Comparison of ENCODE assay signal across 8 cellular contexts in the genomic region with DNA sequence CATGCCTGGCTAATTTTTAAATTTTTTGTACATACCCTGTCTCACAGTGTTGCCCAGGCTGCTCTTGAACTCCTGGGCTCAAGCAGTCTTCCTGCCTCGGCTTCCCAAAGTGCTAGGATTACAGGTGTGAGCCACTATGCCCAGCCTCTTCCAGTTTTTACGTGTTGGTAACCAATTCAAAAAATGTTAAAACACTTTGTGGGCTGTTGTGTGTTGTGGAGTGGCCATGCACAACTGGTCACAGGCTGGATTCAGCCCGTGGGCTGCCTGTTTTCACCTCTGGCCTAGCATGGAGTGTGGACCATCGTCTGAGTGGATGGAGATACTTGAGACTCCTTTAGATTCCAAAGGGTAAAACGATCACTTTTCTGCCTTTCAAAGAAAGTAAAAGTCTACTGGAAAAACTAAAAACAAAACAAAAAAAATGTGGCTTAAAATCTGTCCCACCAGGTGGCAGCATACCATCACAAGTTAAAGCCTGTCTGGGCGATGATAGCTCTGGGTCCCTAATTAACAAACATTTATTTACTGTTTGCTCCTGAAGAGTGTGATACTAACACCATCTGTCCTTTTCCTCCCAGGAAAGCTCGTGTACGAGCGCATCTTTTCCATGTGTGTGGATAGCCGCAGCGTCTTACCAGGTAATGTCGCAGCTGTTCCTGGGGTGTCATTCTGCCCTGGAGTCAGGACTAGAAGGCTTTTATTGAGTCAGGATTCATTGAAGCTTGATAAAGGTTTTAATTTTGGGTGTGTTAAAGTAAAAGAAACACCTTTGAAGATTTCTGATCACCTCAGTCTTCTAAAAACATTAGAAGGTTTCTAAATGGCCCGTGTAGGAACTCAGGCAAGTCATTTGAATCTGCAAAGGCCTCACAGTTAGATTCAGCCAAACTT. TPM values are rescaled to one million over a fixed set of nuclear protein-coding genes. Genes with fewer than 3 reads are reported as not detected.
DNase-seq lines count a peak whose midpoint lies in the region; ATAC-seq, FAIRE-seq and TF ChIP-seq lines count a peak whose summit lies in the region.

No MANE protein-coding gene starts in this region.

- H2BK5ac ChIP-seq in H1 (ENCODE audit: low read depth, low read length): no peak overlapping the region

- peak; percentile 79 to 87 for TF ChIP-seq RAD21 in H1 (IDR thresholded peaks at IDR 0.05 in 1 of 2, conservative IDR thresholded peaks at IDR 0.05 in 1 of 2; ENCODE audit: low read depth in 2 of 2, low read length in 2 of 2)

- no peak overlapping the region for H3K23ac ChIP-seq in H1 (ENCODE audit: insufficient read length)

- H2BK120ac ChIP-seq in H1 (replicated peaks; ENCODE audit: low read depth, low read length): no peak overlapping the region

- H3K4me3 ChIP-seq in SU-DHL-6 (ENCODE audit: insufficient read depth, low read length, poor library complexity, severe bottlenecking) (no peak overlapping the region), H1 (ENCODE audit: extremely low read depth in 1 of 4, insufficient read depth in 2 of 4, low read depth in 3 of 4, low read length in 4 of 4) (no peak overlapping the region)

- H3K27me3 Mint-ChIP-seq in nephron (ENCODE audit: low read depth): no peaks in the 10 kb centered on the region

- H3K9ac ChIP-seq in SU-DHL-6 (ENCODE audit: low read length) (no peak overlapping the region), H1 (replicated peaks in 1 of 4; ENCODE audit: extremely low read depth in 1 of 4, low read depth in 3 of 4, low read length in 3 of 4) (no peak overlapping the region)

- peak; percentile 0 to 44 for DNase-seq in NCI-H524 (lab: John Stamatoyannopoulos, UW)
- no peak for DNase-seq in NCI-H524 treated with DMSO at 0.1 percent for 48 hours (lab: John Stamatoyannopoulos, UW)
- peak; percentile 57 for DNase-seq in KBM-7
- peak in 1 of 2 experiments; percentile 56 for DNase-seq in H1 (ENCODE audit: low read depth in 1 of 2, low spot score in 2 of 2)

- CTCF ChIA-PET in H1 (lab: Charles Lee; ENCODE audit: partially characterized antibody): interaction anchor here (0.6 to 8.7 kb wide), 25 partner anchors 8 to 783 kb away, joined by 3 to 91 read pairs (median 3); a partner anchor contains a TSS

- ATAC-seq in GM21576 (IDR thresholded peaks at IDR 0.05; ENCODE audit: unreplicated experiment) (no peak), HG03280 (IDR thresholded peaks at IDR 0.05; ENCODE audit: unreplicated experiment) (no peak)

- in situ Hi-C loops in KBM-7 (cut with MboI; ENCODE audit: low pct_unique_long_range_greater_than_20kb, low sequenced_read_pairs): no loop called here

- H3K4me1 ChIP-seq in H1 (replicated peaks in 1 of 4; ENCODE audit: control insufficient read depth in 3 of 4, insufficient read depth in 4 of 4, low read length in 3 of 4): peaks cover 0 to 4% (median 2%) of the 10 kb centered on the region in 4 experiments; a peak in 3 of 7 replicates

- H4K20me1 ChIP-seq in SU-DHL-6 (ENCODE audit: low read depth, low read length): no peaks in the 10 kb centered on the region
- H4K20me1 ChIP-seq in H1 (replicated peaks in 1 of 2; ENCODE audit: control insufficient read depth in 1 of 2, insufficient read depth in 2 of 2, low read length in 2 of 2): peaks cover 0 to 2% of the 10 kb centered on the region in 2 experiments

- H3K36me3 ChIP-seq in SU-DHL-6 (ENCODE audit: low read length) (no peaks in the 10 kb centered on the region), H1 (ENCODE audit: control insufficient read depth in 2 of 4, insufficient read depth in 4 of 4, low read length in 3 of 4) (peaks cover 0 to 7% (median 0%) of the 10 kb centered on the region in 4 experiments; a peak in 1 of 8 replicates)

- H3K9me2 ChIP-seq in SU-DHL-6 (replicated peaks; ENCODE audit: insufficient read depth, low read length): no peaks in the 10 kb centered on the region

- no peak overlapping the region for H2BK15ac ChIP-seq in H1 (ENCODE audit: low read length)

- no peaks in the 10 kb centered on the region for H3K9me3 ChIP-seq in SU-DHL-6 (ENCODE audit: insufficient read depth, low read length)
- H3K9me3 ChIP-seq in H1 (ENCODE audit: insufficient read depth in 2 of 2, low read depth in 1 of 2, low read length in 1 of 2): no peaks in the 10 kb centered on the region

- no peak overlapping the region for H3K56ac ChIP-seq in H1 (replicated peaks; ENCODE audit: insufficient read length, low read depth, low read length)

- no peak overlapping the region for H3K27ac Mint-ChIP-seq in nephron

- H3K23me2 ChIP-seq in H1 (ENCODE audit: low read depth, low read length): no peaks in the 10 kb centered on the region

- H2AK5ac ChIP-seq in H1 (ENCODE audit: low read depth, low read length): no peak overlapping the region

- H3K36me3 Mint-ChIP-seq in nephron (ENCODE audit: low read depth): peaks cover 39% of the 10 kb centered on the region

- no peaks in the 10 kb centered on the region for H3K4me1 Mint-ChIP-seq in nephron

- no peak overlapping the region for H3K4me2 ChIP-seq in SU-DHL-6 (ENCODE audit: low read depth, low read length, poor library complexity, severe bottlenecking)
- no peak overlapping the region for H3K4me2 ChIP-seq in H1 (ENCODE audit: insufficient read depth in 1 of 2, low read depth in 2 of 2, low read length in 2 of 2)

- H3K79me2 ChIP-seq in SU-DHL-6 (ENCODE audit: insufficient read depth, low read length) (no peaks in the 10 kb centered on the region), H1 (ENCODE audit: control insufficient read depth in 1 of 2, insufficient read depth in 2 of 2, low read length in 2 of 2) (no peaks in the 10 kb centered on the region)

- H3K18ac ChIP-seq in H1 (ENCODE audit: extremely low read depth, low read length): no peak overlapping the region

- H2BK12ac ChIP-seq in H1 (ENCODE audit: low read depth, low read length): no peak overlapping the region

- H3K14ac ChIP-seq in H1 (ENCODE audit: insufficient read length): no peak overlapping the region

- H3K27me3 ChIP-seq in SU-DHL-6 (ENCODE audit: low read length): no peaks in the 10 kb centered on the region
- H3K27me3 ChIP-seq in H1 (replicated peaks in 1 of 4; ENCODE audit: control insufficient read depth in 3 of 4, extremely low read depth in 1 of 4, insufficient read depth in 3 of 4, low read length in 3 of 4): no peaks in the 10 kb centered on the region

- 73% methylated on average over 13 of the region's 13 CpGs; no CpG with 5 or more reads in 1 of the 2 experiments for WGBS in H1 (ENCODE audit: extremely low coverage in 1 of 2, insufficient coverage in 1 of 2, insufficient read length in 1 of 2, insufficient replicate concordance in 2 of 2, low coverage in 1 of 2, low lambda C conversion rate in 2 of 2, missing lambda C conversion rate in 1 of 2), 2 experiments

- H3K9me3 Mint-ChIP-seq in nephron: no peaks in the 10 kb centered on the region

- H4K91ac ChIP-seq in H1 (replicated peaks; ENCODE audit: insufficient read length, low read length): no peak overlapping the region

- no peaks in the 10 kb centered on the region for H3F3A ChIP-seq in SU-DHL-6 (ENCODE audit: insufficient read depth)

- TF ChIP-seq CTCF in SU-DHL-6 (IDR thresholded peaks at IDR 0.05; ENCODE audit: insufficient read depth, low read length, poor library complexity, severe bottlenecking): peak; percentile 48
- peak in 2 of 3 experiments; percentile 51; a peak in 3 of 4 replicates for TF ChIP-seq CTCF in H1 (IDR thresholded peaks at IDR 0.05; ENCODE audit: control extremely low read depth in 1 of 3, insufficient read depth in 1 of 3, low read depth in 1 of 3, low read length in 3 of 3)
- TF ChIP-seq CTCF in nephron (IDR thresholded peaks at IDR 0.05; ENCODE audit: unreplicated experiment in 3 of 3): peak; percentile 62 to 76 (median 74)

- FAIRE-seq in H1 (lab: Jason Lieb, UNC): peak; percentile 69

- no peak overlapping the region for H4K8ac ChIP-seq in H1 (ENCODE audit: extremely low read depth, insufficient read depth, low read length)

- TF ChIP-seq POLR2A in H1 (IDR thresholded peaks at IDR 0.05; ENCODE audit: control extremely low read depth in 1 of 2, low read depth in 2 of 2, low read length in 2 of 2): no peak

- POLR2A ChIA-PET in H1 (lab: Charles Lee; ENCODE audit: partially characterized antibody): interaction anchor here (0.6 to 1.3 kb wide), 2 partner anchors 111 to 281 kb away, joined by 3 to 5 read pairs; no protein-coding TSS in a partner anchor

- no peak overlapping the region for H3K27ac ChIP-seq in SU-DHL-6 (ENCODE audit: low read depth, low read length)
- H3K27ac ChIP-seq in H1 (ENCODE audit: low read depth, low read length): no peak overlapping the region

- no peak overlapping the region for H4K5ac ChIP-seq in H1 (ENCODE audit: insufficient read length, low read depth, low read length)

- no peak overlapping the region for H2BK20ac ChIP-seq in H1 (ENCODE audit: low read length)

- no peaks in the 10 kb centered on the region for H3K79me1 ChIP-seq in H1 (ENCODE audit: low read depth, low read length)

- no peak for TF ChIP-seq EP300 in H1 (IDR thresholded peaks at IDR 0.05; ENCODE audit: borderline replicate concordance in 1 of 2, low read depth in 2 of 2, low read length in 2 of 2)

- H3K4me3 Mint-ChIP-seq in nephron: no peak overlapping the region

- H2AFZ ChIP-seq in SU-DHL-6 (ENCODE audit: low read depth, low read length, severe bottlenecking): no peak overlapping the region
- no peak overlapping the region for H2AFZ ChIP-seq in H1 (ENCODE audit: low read length)

- no peak overlapping the region for H3K4ac ChIP-seq in H1 (replicated peaks; ENCODE audit: insufficient read length, low read depth, low read length)

TF ChIP-seq in H1, 55 proteins besides CTCF, POLR2A, EP300 and RAD21 (continues in another document):
- TF ChIP-seq JUND (IDR thresholded peaks at IDR 0.05; ENCODE audit: low read length) (no peak), FOSL1 (IDR thresholded peaks at IDR 0.05; ENCODE audit: insufficient read depth, low read depth, low read length) (no peak), TCF12 (IDR thresholded peaks at IDR 0.05; ENCODE audit: low read depth, low read length) (no peak), GTF2F1 (IDR thresholded peaks at IDR 0.05; ENCODE audit: borderline replicate concordance, low read depth, low read length) (no peak), RBBP5 (IDR thresholded peaks at IDR 0.05; ENCODE audit: borderline replicate concordance, low read depth, low read length) (no peak)

RNA-seq across cellular contexts. Expression of a gene that starts 45.8 kb away (rescaled TPM):
- 55.1 and 57.1 TPM in 2 replicates for total RNA-seq in H1 (2021; fragmentation: NEBNext Ultra II Directional; extraction: Animal tissue kit (Norgen Biotek cat#: 25700))
- polyA plus RNA-seq in H1 (2011; rRNA removed): 31.5 and 40.3 TPM in 2 replicates
- polyA plus RNA-seq in H1 (2011; cell fraction: cytosol; rRNA removed): 36.8 TPM
- 101 TPM for polyA plus RNA-seq in H1 (2011; cell fraction: nucleus; rRNA removed)
- 38.1 to 46.4 TPM (median 40.5 TPM) in 4 replicates for polyA plus RNA-seq in H1 (2012, experiment 1 of 2)
- 12.7 TPM for polyA plus RNA-seq in H1 (2012, experiment 2 of 2)
- 34.0 TPM for polyA plus RNA-seq in H1 (2013, experiment 1 of 2)
- polyA plus RNA-seq in H1 (2013, experiment 2 of 2): 33.8 TPM
- polyA minus RNA-seq in H1 (2011; rRNA and poly(A)+ RNA removed): 128 and 144 TPM in 2 replicates
- polyA minus RNA-seq in H1 (2011; cell fraction: cytosol; rRNA and poly(A)+ RNA removed): 59.0 TPM
- 89.8 TPM for polyA minus RNA-seq in H1 (2011; cell fraction: nucleus; rRNA and poly(A)+ RNA removed)
